In genomic region chr2:26675651-26676255, GRCh38 we compare ENCODE assay signal across 26 cellular contexts. TPM values are rescaled to one million over a fixed set of nuclear protein-coding genes. Genes with fewer than 3 reads are reported as not detected.
"Had no signal": no experiment of that assay in that cellular context is flagged by ENCODE, and none has a peak within 500 bp of the region (broad histone marks: within the 10 kb centered on the region; RNA-seq: fewer than 3 reads in every experiment).

No MANE protein-coding gene starts in this region.

- H3K4me3 ChIP-seq: left lung, thyroid gland had no signal

- ATAC-seq: activated T-cell treated with anti-CD3 and anti-CD28 coated beads, Interleukin-2, amount 50 U/mL, for 4 hours; esophagus mucosa; left lung; stimulated activated naive CD8-positive, alpha-beta T cell treated with anti-CD3 and anti-CD28 coated beads, Interleukin-15, Interleukin-2, amounts not matched to agents 100 U/mL and 50 U/mL, for 24 hours had no signal

- H3K27me3 ChIP-seq: thyroid gland had no signal

- H3K27ac ChIP-seq: left lung, thyroid gland had no signal

- DNase-seq: activated B cell treated with CpG ODN at 0.5 μM for 24 hours; activated CD4-positive, alpha-beta T cell treated with anti-CD3 and anti-CD28 coated beads for 4 hours; activated CD4-positive, alpha-beta T cell treated with anti-CD3 and anti-CD28 coated beads, Interleukin-2, amount 50 U/mL, for 48 hours; activated CD8-positive, alpha-beta memory T cell treated with anti-CD3 and anti-CD28 coated beads, Interleukin-2, amount 50 U/mL, for 48 hours; activated naive CD4-positive, alpha-beta T cell treated with anti-CD3 and anti-CD28 coated beads for 36 hours; activated naive CD8-positive, alpha-beta T cell treated with anti-CD3 and anti-CD28 coated beads, Interleukin-2, amount 10 ng/mL, durations not matched to agents 7 days and 5 days; activated T-cell treated with anti-CD3 and anti-CD28 coated beads, Interleukin-2, amount 50 U/mL, for 4 hours; amygdala; dermis blood vessel endothelial cell; effector memory CD4-positive, alpha-beta T cell; foreskin melanocyte; mammary epithelial cell; nephron progenitor cell; nucleus accumbens; stimulated activated CD4-positive, alpha-beta T cell treated with anti-CD3 and anti-CD28 coated beads, Interleukin-4, amount 100 ng/mL, for 4 hours; stimulated activated naive CD8-positive, alpha-beta T cell treated with anti-CD3 and anti-CD28 coated beads, Interleukin-15, Interleukin-2, amounts not matched to agents 100 U/mL and 50 U/mL, for 24 hours; T1000; thyroid gland had no signal

- H3K9me3 ChIP-seq: left lung, thyroid gland had no signal

- H3K36me3 ChIP-seq: left lung, thyroid gland had no signal

- H3K4me1 ChIP-seq: left lung had no signal

RNA-seq across cellular contexts. Expression of gene KCNK3, which starts 16.8 kb away (rescaled TPM):
- total RNA-seq: activated B cell treated with CpG ODN at 0.5 μM for 24 hours; activated CD8-positive, alpha-beta memory T cell treated with anti-CD3 and anti-CD28 coated beads for 36 hours; activated naive CD4-positive, alpha-beta T cell treated with anti-CD3 and anti-CD28 coated beads for 36 hours; activated naive CD8-positive, alpha-beta T cell treated with anti-CD3 and anti-CD28 coated beads, Interleukin-2, amount 10 ng/mL, durations not matched to agents 7 days and 5 days; activated T-helper 2 cell treated with anti-CD3 and anti-CD28 coated beads, Interferon-gamma antibody, Interleukin-2, Interleukin-4, amounts not matched to agents 10 μg/mL and 5 μg/mL and 100 μg/mL, durations not matched to agents 14 hours and 24 hours and 36 hours; bronchial epithelial cell; endothelial cell of umbilical vein had no signal
- polyA plus RNA-seq: endothelial cell of umbilical vein had no signal

RNA-seq across cellular contexts. Expression of gene CIB4, which starts 34.6 kb away (rescaled TPM):
- total RNA-seq: activated B cell treated with CpG ODN at 0.5 μM for 24 hours; activated CD8-positive, alpha-beta memory T cell treated with anti-CD3 and anti-CD28 coated beads for 36 hours; activated naive CD4-positive, alpha-beta T cell treated with anti-CD3 and anti-CD28 coated beads for 36 hours; activated naive CD8-positive, alpha-beta T cell treated with anti-CD3 and anti-CD28 coated beads, Interleukin-2, amount 10 ng/mL, durations not matched to agents 7 days and 5 days; activated T-cell treated with anti-CD3 and anti-CD28 coated beads, Interleukin-2, amount 50 U/mL, for 4 hours; activated T-helper 2 cell treated with anti-CD3 and anti-CD28 coated beads, Interferon-gamma antibody, Interleukin-2, Interleukin-4, amounts not matched to agents 10 μg/mL and 5 μg/mL and 100 μg/mL, durations not matched to agents 14 hours and 24 hours and 36 hours; bronchial epithelial cell; dermis blood vessel endothelial cell; endothelial cell of umbilical vein; esophagus mucosa; kidney epithelial cell; left lung; mammary epithelial cell; ureter had no signal
- polyA plus RNA-seq: endothelial cell of umbilical vein, mammary epithelial cell had no signal
